8 cellular contexts compared by ENCODE assay signal in the genomic region with DNA sequence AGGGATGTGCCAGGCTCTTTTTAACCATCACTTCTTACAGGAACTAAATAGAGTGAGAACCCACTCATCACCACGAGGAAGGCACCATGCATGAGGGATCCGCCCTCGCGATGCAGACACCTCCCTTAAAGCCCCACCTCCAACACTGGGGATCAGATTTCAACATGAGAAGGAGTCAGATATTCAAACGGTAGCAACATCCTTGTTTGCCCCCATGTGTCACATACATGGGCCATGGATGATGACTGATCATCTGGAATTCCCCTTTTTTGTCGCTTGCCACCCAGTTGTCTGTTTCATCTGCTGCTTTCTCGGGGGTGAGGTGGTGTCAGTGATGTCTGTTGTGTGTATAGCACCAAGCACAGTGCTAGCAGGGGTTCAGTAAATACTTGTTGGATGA.
A peak's percentile ranks its signal among the peaks of the same experiment; 100 is the strongest.
DNase-seq lines count a peak whose midpoint lies in the region; ATAC-seq lines count a peak whose summit lies in the region.

No MANE protein-coding gene starts in this region.

- DNase-seq in T-helper 1 cell: peak; percentile 27 to 79 (median 61)
- DNase-seq in effector CD8-positive, alpha-beta T cell (lab: John Stamatoyannopoulos, UW): peak; percentile 52
- DNase-seq in OCI-M2 (lab: John Stamatoyannopoulos, UW; ENCODE audit: unreplicated experiment): no peak
- no peak for DNase-seq in 8988T
- DNase-seq in HuH-7 (ENCODE audit: low spot score): no peak
- no peak for DNase-seq in ecto neural progenitor cell (ENCODE audit: low spot score)

- ATAC-seq in GM18508 (IDR thresholded peaks at IDR 0.05; ENCODE audit: insufficient read depth, unreplicated experiment): peak; percentile 49
- ATAC-seq in HG02759 (IDR thresholded peaks at IDR 0.05; ENCODE audit: unreplicated experiment): peak; percentile 61

Comparison
In these comparisons a context has a peak if more than half of its experiments do, and no peak if none do; other contexts are left out.
1. DNase-seq: peak in T-helper 1 cell (5 of 5) and effector CD8-positive, alpha-beta T cell (single experiment); none in OCI-M2 (single experiment), 8988T (single experiment), HuH-7 (single experiment) and ecto neural progenitor cell (single experiment).